Comparison of ENCODE assay signal across 11 cellular contexts in genomic region chr6:46010771-46011170, GRCh38.
A peak's percentile ranks its signal among the peaks of the same experiment; 100 is the strongest.
DNase-seq lines count a peak whose midpoint lies in the region; ATAC-seq lines count a peak whose summit lies in the region.
"Had no signal": no experiment of that assay in that cellular context is flagged by ENCODE, and none has a peak within 500 bp of the region (broad histone marks: within the 10 kb centered on the region; RNA-seq: fewer than 3 reads in every experiment).

No MANE protein-coding gene starts in this region.

- ATAC-seq in HG02678 (IDR thresholded peaks at IDR 0.05; ENCODE audit: unreplicated experiment) = no peak
- no peak for ATAC-seq in GM21717 (IDR thresholded peaks at IDR 0.05; ENCODE audit: unreplicated experiment)
- ATAC-seq: left lobe of liver had no signal

- DNase-seq in stimulated activated CD4-positive, alpha-beta T cell treated with anti-CD3 and anti-CD28 coated beads, Interleukin-15, amount 100 ng/mL, for 24 hours = peak; percentile 47
- DNase-seq in stimulated activated CD4-positive, alpha-beta T cell treated with anti-CD3 and anti-CD28 coated beads, Interleukin-4, amount 100 ng/mL, for 1 hour = no peak
- peak; percentile 34 to 39 for DNase-seq in activated T-cell treated with anti-CD3 and anti-CD28 coated beads, Interleukin-2, amount 50 U/mL, for 48 hours
- DNase-seq in islet precursor cell (peak; percentile 70), RPMI8226 (no peak), NOMO-1 treated with DMSO at 0.1 percent for 48 hours (lab: John Stamatoyannopoulos, UW; ENCODE audit: unreplicated experiment) (no peak)
- DNase-seq: AML-193, NCI-H1694 had no signal

Comparison
In these comparisons a context has a peak if more than half of its experiments do, and no peak if none do; other contexts are left out.
1. DNase-seq: peak in stimulated activated CD4-positive, alpha-beta T cell treated with anti-CD3 and anti-CD28 coated beads, Interleukin-15, amount 100 ng/mL, for 24 hours (single experiment), activated T-cell treated with anti-CD3 and anti-CD28 coated beads, Interleukin-2, amount 50 U/mL, for 48 hours (2 of 2) and islet precursor cell (single experiment); none in stimulated activated CD4-positive, alpha-beta T cell treated with anti-CD3 and anti-CD28 coated beads, Interleukin-4, amount 100 ng/mL, for 1 hour (single experiment), RPMI8226 (single experiment) and NOMO-1 treated with DMSO at 0.1 percent for 48 hours (single experiment).